1 cellular context compared by ENCODE assay signal in the genomic region with DNA sequence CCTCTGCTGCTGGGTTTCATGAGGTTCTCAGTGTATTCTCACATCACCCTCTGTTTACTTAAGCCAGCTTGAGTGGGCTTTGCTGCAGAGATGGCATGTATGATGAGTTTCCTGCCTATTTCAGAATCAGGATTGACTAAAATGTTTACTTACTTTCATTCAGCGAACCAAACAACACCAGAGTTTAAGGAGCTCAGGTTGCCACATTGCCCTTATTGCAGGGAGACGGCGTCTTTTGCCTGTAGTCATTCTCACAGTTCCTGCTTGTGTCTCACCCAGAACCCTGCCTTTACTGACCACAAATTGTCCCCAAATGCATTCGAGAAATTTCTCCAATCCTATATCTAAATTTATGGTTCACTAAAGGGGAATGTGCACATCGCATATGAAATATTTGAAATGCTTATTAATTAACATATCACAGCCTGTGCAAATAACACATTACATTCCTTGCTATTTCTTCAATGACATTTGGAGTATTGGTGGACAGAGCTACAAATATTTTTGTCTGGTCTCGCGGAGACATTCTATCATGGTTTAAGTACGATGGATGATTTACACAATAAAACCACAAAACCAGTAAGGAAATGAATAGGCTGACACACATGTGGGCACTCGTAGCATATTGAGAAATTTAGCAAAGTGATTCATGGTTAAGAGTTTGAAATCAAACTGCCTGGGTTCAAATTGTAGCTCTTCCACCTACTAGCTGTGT.
A peak's percentile ranks its signal among the peaks of the same experiment; 100 is the strongest.
TF ChIP-seq lines count a peak whose summit lies in the region.

No MANE protein-coding gene starts in this region.

TF ChIP-seq in IMR-90, 13 proteins besides CTCF, POLR2A, EP300 and RAD21:
- no peak for TF ChIP-seq MXI1 (IDR thresholded peaks at IDR 0.05; ENCODE audit: borderline replicate concordance, low read depth, low read length)
- no peak for TF ChIP-seq RFX5 (IDR thresholded peaks at IDR 0.05; ENCODE audit: low read depth, low read length)
- TF ChIP-seq MAFK (IDR thresholded peaks at IDR 0.05; ENCODE audit: low read depth, low read length): no peak
- TF ChIP-seq BHLHE40 (IDR thresholded peaks at IDR 0.05; ENCODE audit: low read depth, low read length): peak; percentile 39; the same call in 1 of the 2 replicates
- peak; percentile 92 for TF ChIP-seq CEBPB (IDR thresholded peaks at IDR 0.05; ENCODE audit: low read depth, low read length)
- peak; percentile 75 for TF ChIP-seq FOS (IDR thresholded peaks at IDR 0.05; ENCODE audit: low read depth, low read length)
- TF ChIP-seq MAZ (IDR thresholded peaks at IDR 0.05; ENCODE audit: borderline replicate concordance, low read depth, low read length): no peak
